1 cellular context compared by ENCODE assay signal in genomic region chr14:49879683-49880204, GRCh38.
TF ChIP-seq lines count a peak whose summit lies in the region.

No MANE protein-coding gene starts in this region.

TF ChIP-seq in HepG2, 621 proteins besides CTCF, POLR2A, EP300 and RAD21 (continued from another document):
- no peak for TF ChIP-seq SKIL (CRISPR knock-in tag; IDR thresholded peaks at IDR 0.05; ENCODE audit: borderline replicate concordance)
- TF ChIP-seq ZNF776 (CRISPR knock-in tag; IDR thresholded peaks at IDR 0.05) = no peak
- TF ChIP-seq MLX (CRISPR knock-in tag; IDR thresholded peaks at IDR 0.05) = no peak
- peak; percentile 10; the same call in 1 of the 2 replicates for TF ChIP-seq MAX (IDR thresholded peaks at IDR 0.05)
- TF ChIP-seq ZNF543 (CRISPR knock-in tag; IDR thresholded peaks at IDR 0.05) = peak; percentile 42; the same call in 1 of the 2 replicates
- TF ChIP-seq TRAFD1 (CRISPR knock-in tag; IDR thresholded peaks at IDR 0.05; ENCODE audit: borderline replicate concordance) = no peak
- no peak for TF ChIP-seq HNF4G (IDR thresholded peaks at IDR 0.05; ENCODE audit: borderline replicate concordance, low read depth, low read length)
- TF ChIP-seq HNF4G (CRISPR knock-in tag; IDR thresholded peaks at IDR 0.05; ENCODE audit: borderline replicate concordance, low read depth) = no peak
- TF ChIP-seq FOXK1 (CRISPR knock-in tag; IDR thresholded peaks at IDR 0.05; ENCODE audit: borderline replicate concordance, low read depth) = peak; percentile 57; the same call in 1 of the 2 replicates
- TF ChIP-seq ZMYM3 (CRISPR knock-in tag; IDR thresholded peaks at IDR 0.05) = peak; percentile 61; the same call in 1 of the 2 replicates
- TF ChIP-seq ZSCAN9 (CRISPR knock-in tag; IDR thresholded peaks at IDR 0.05; ENCODE audit: borderline replicate concordance) = peak; percentile 32; the same call in 1 of the 2 replicates
- TF ChIP-seq IRF2 (CRISPR knock-in tag; IDR thresholded peaks at IDR 0.05) = 0 out of 2 replicates have a peak, but pooled peaks have one; percentile 43
- TF ChIP-seq ZNF282 (IDR thresholded peaks at IDR 0.05; ENCODE audit: partially characterized antibody) = no peak
- TF ChIP-seq ZNF609 (CRISPR knock-in tag; IDR thresholded peaks at IDR 0.05; ENCODE audit: borderline replicate concordance) = 0 out of 2 replicates have a peak, but pooled peaks have one; percentile 23
- TF ChIP-seq ZBTB39 (CRISPR knock-in tag; IDR thresholded peaks at IDR 0.05) = peak; percentile 99
TF ChIP-seq in HepG2: peak in this region for 96.
